In genomic region chr3:173284301-173284700, GRCh38 we compare ENCODE assay signal across 29 cellular contexts.
"Had no signal": no experiment of that assay in that cellular context is flagged by ENCODE, and none has a peak within 500 bp of the region (broad histone marks: within the 10 kb centered on the region; RNA-seq: fewer than 3 reads in every experiment).

No MANE protein-coding gene starts in this region.

- H2AFZ ChIP-seq: neural progenitor cell, parathyroid adenoma had no signal

- H3K27ac ChIP-seq: left lung, lower lobe of right lung, neural progenitor cell, neutrophil, parathyroid adenoma, psoas muscle, right atrium auricular region, right lobe of liver, tibial nerve, uterus had no signal

- H3K36me3 Mint-ChIP-seq: naive B cell; natural killer cell; neural progenitor cell; stimulated activated memory B cell treated with anti-CD40 and anti-IgM and Interleukin-4, amounts not matched to agents 10 μg/mL and 1 μg/mL and 100 μg/mL, for 72 hours; type B pancreatic cell had no signal

- H3K4me3 ChIP-seq: left lung, lower lobe of right lung, neural progenitor cell, psoas muscle, right atrium auricular region, right lobe of liver, smooth muscle cell, tibial nerve, uterus had no signal

- DNase-seq: kidney; left colon; left lung; lower lobe of right lung; mammary epithelial cell; mesendoderm; naive B cell; natural killer cell; nephron progenitor cell; occipital lobe; psoas muscle; right lobe of liver; stimulated activated CD4-positive, alpha-beta T cell treated with anti-CD3 and anti-CD28 coated beads, Interleukin-1b, Interleukin-23, amount 100 ng/mL, for 48 hours; stimulated activated CD4-positive, alpha-beta T cell treated with anti-CD3 and anti-CD28 coated beads, Interleukin-2, amount 100 ng/mL, for 48 hours; stimulated activated CD4-positive, alpha-beta T cell treated with anti-CD3 and anti-CD28 coated beads, Interleukin-4, amount 100 ng/mL, for 4 hours; stimulated activated CD8-positive, alpha-beta memory T cell treated with anti-CD3 and anti-CD28 coated beads, Interleukin-4, amount 100 ng/mL, for 48 hours; stimulated activated naive CD4-positive, alpha-beta T cell treated with Interleukin-2 at 50 U/mL for 16 hours; stimulated activated naive CD8-positive, alpha-beta T cell treated with anti-CD3 and anti-CD28 coated beads, Interleukin-15, amount 100 ng/mL, for 72 hours; substantia nigra; uterus had no signal

- H3K36me3 ChIP-seq: left lung, lower lobe of right lung, neural progenitor cell, neutrophil, right atrium auricular region, right lobe of liver, tibial nerve, uterus had no signal

- H3K9me3 Mint-ChIP-seq: type B pancreatic cell had no signal

- H3K27me3 Mint-ChIP-seq: naive B cell; stimulated activated memory B cell treated with anti-CD40 and anti-IgM and Interleukin-4, amounts not matched to agents 10 μg/mL and 1 μg/mL and 100 μg/mL, for 72 hours; stimulated activated naive CD8-positive, alpha-beta T cell treated with anti-CD3 and anti-CD28 coated beads, Interleukin-15, amount 100 ng/mL, for 72 hours; type B pancreatic cell had no signal

- H3K27ac Mint-ChIP-seq: mesothelial cell of epicardium; natural killer cell; nephron progenitor cell; neural progenitor cell; stimulated activated memory B cell treated with anti-CD40 and anti-IgM and Interleukin-4, amounts not matched to agents 10 μg/mL and 1 μg/mL and 100 μg/mL, for 72 hours; stimulated activated naive CD8-positive, alpha-beta T cell treated with anti-CD3 and anti-CD28 coated beads, Interleukin-15, amount 100 ng/mL, for 72 hours; type B pancreatic cell had no signal

- H3K79me2 ChIP-seq: parathyroid adenoma had no signal

- H3K4me3 Mint-ChIP-seq: mesothelial cell of epicardium; naive B cell; natural killer cell; nephron progenitor cell; neural progenitor cell; stimulated activated memory B cell treated with anti-CD40 and anti-IgM and Interleukin-4, amounts not matched to agents 10 μg/mL and 1 μg/mL and 100 μg/mL, for 72 hours; stimulated activated naive CD8-positive, alpha-beta T cell treated with anti-CD3 and anti-CD28 coated beads, Interleukin-15, amount 100 ng/mL, for 72 hours; type B pancreatic cell had no signal

- ATAC-seq: left colon; left lung; lower lobe of right lung; natural killer cell; psoas muscle; right lobe of liver; stimulated activated memory B cell treated with anti-CD40 and anti-IgM and Interleukin-4, amounts not matched to agents 10 μg/mL and 1 μg/mL and 100 μg/mL, for 72 hours; stimulated activated naive CD8-positive, alpha-beta T cell treated with anti-CD3 and anti-CD28 coated beads, Interleukin-15, amount 100 ng/mL, for 72 hours had no signal

- H3K4me2 ChIP-seq: neural progenitor cell, smooth muscle cell had no signal

- H3K27me3 ChIP-seq: left lung, neural progenitor cell, neutrophil, right atrium auricular region, right lobe of liver, tibial nerve, uterus had no signal

- H3K9me3 ChIP-seq: neutrophil, psoas muscle, right lobe of liver, uterus had no signal

- H3K9ac ChIP-seq: neural progenitor cell, parathyroid adenoma had no signal

- H3K4me1 ChIP-seq: left lung, lower lobe of right lung, parathyroid adenoma, psoas muscle, right atrium auricular region, right lobe of liver, tibial nerve, uterus had no signal

- H3K4me1 Mint-ChIP-seq: naive B cell; natural killer cell; neural progenitor cell; stimulated activated memory B cell treated with anti-CD40 and anti-IgM and Interleukin-4, amounts not matched to agents 10 μg/mL and 1 μg/mL and 100 μg/mL, for 72 hours; stimulated activated naive CD8-positive, alpha-beta T cell treated with anti-CD3 and anti-CD28 coated beads, Interleukin-15, amount 100 ng/mL, for 72 hours had no signal
